10 cellular contexts compared by ENCODE assay signal in genomic region chr22:35561796-35562526, GRCh38. TPM values are rescaled to one million over a fixed set of nuclear protein-coding genes. Genes with fewer than 3 reads are reported as not detected.
A peak's percentile ranks its signal among the peaks of the same experiment; 100 is the strongest.
DNase-seq lines count a peak whose midpoint lies in the region; ATAC-seq and TF ChIP-seq lines count a peak whose summit lies in the region.
"Had no signal": no experiment of that assay in that cellular context is flagged by ENCODE, and none has a peak within 500 bp of the region (broad histone marks: within the 10 kb centered on the region; RNA-seq: fewer than 3 reads in every experiment).

No MANE protein-coding gene starts in this region.

- no peak overlapping the region for H2BK120ac ChIP-seq in neuronal stem cell (ENCODE audit: low read depth, low read length)

- H3K9me3 ChIP-seq in neuronal stem cell (replicated peaks in 1 of 2; ENCODE audit: control insufficient read depth in 2 of 2, insufficient read depth in 1 of 2, low read depth in 1 of 2, low read length in 2 of 2) (no peaks in the 10 kb centered on the region), T-helper 17 cell (ENCODE audit: control insufficient read depth, low read length, poor library complexity, severe bottlenecking) (no peaks in the 10 kb centered on the region), esophagus muscularis mucosa (no peaks in the 10 kb centered on the region)

- H3K27me3 ChIP-seq in neuronal stem cell (ENCODE audit: control insufficient read depth in 3 of 3, insufficient read depth in 3 of 3, low read depth in 1 of 3, low read length in 3 of 3) (peaks cover 0 to 19% (median 0%) of the 10 kb centered on the region in 3 experiments), esophagus muscularis mucosa (no peaks in the 10 kb centered on the region)

- peaks cover 54% of the 10 kb centered on the region for H3K27me3 Mint-ChIP-seq in T-helper 17 cell

- H3K27ac ChIP-seq in neuronal stem cell (replicated peaks; ENCODE audit: low read length) (no peak overlapping the region), esophagus muscularis mucosa (replicated peaks in 1 of 4) (no peak overlapping the region)

- peaks cover 4% of the 10 kb centered on the region for H3K36me3 Mint-ChIP-seq in T-helper 17 cell (ENCODE audit: low read depth)

- no peaks in the 10 kb centered on the region for H3K79me1 ChIP-seq in neuronal stem cell (ENCODE audit: low read depth, low read length)

- peak overlapping the region; percentile 9 for H3K9ac ChIP-seq in neuronal stem cell (ENCODE audit: low read depth, low read length, poor library complexity)

- H3K4me3 ChIP-seq in neuronal stem cell (ENCODE audit: low read length in 2 of 2) (no peak overlapping the region), esophagus muscularis mucosa (no peak overlapping the region)

- H4K91ac ChIP-seq in neuronal stem cell (ENCODE audit: low read depth, low read length, poor library complexity): no peak overlapping the region

- intact Hi-C loops in esophagus muscularis mucosa (cut with DNase I): no loop called here

- WGBS in neuronal stem cell (ENCODE audit: extremely low coverage in 2 of 2, insufficient read length in 2 of 2, insufficient replicate concordance in 1 of 2), 2 donors: no CpG with 5 or more reads among the region's 20 CpGs
- WGBS in esophagus muscularis mucosa: 91% methylated on average over 20 of the region's 20 CpGs

- ATAC-seq in T-helper 17 cell: no peak
- no peak for ATAC-seq in HG03521 (IDR thresholded peaks at IDR 0.05; ENCODE audit: unreplicated experiment)

- H3K4me1 ChIP-seq in neuronal stem cell (ENCODE audit: control insufficient read depth in 2 of 2, insufficient read depth in 1 of 2, low read depth in 1 of 2, low read length in 2 of 2) (peaks cover 5 to 7% of the 10 kb centered on the region in 2 donors), esophagus muscularis mucosa (peaks cover 19 to 32% (median 24%) of the 10 kb centered on the region in 4 donors)

- no peak overlapping the region for H3K23ac ChIP-seq in neuronal stem cell (ENCODE audit: low read depth, low read length, poor library complexity)

- no peak overlapping the region for H3K4me2 ChIP-seq in neuronal stem cell (ENCODE audit: insufficient read depth, low read length, poor library complexity, severe bottlenecking)

- H3K4ac ChIP-seq in neuronal stem cell (ENCODE audit: low read length): no peak overlapping the region

- H4K8ac ChIP-seq in neuronal stem cell (ENCODE audit: low read depth, low read length): no peak overlapping the region

- TF ChIP-seq POLR2A in esophagus muscularis mucosa (IDR thresholded peaks at IDR 0.05; ENCODE audit: low read depth): no peak

- peak overlapping the region; percentile 45 for H2BK15ac ChIP-seq in neuronal stem cell (ENCODE audit: low read length)

- H2AFZ ChIP-seq in neuronal stem cell (ENCODE audit: low read length): no peak overlapping the region

- no peak for TF ChIP-seq EP300 in esophagus muscularis mucosa (IDR thresholded peaks at IDR 0.05)

- peak; percentile 84 for DNase-seq in EH (ENCODE audit: low read depth)
- DNase-seq in LHCN-M2 (ENCODE audit: low read depth): peak; percentile 68
- DNase-seq in amniotic epithelial cell (ENCODE audit: low read depth): peak; percentile 85
- no peak for DNase-seq in neuronal stem cell (ENCODE audit: low spot score)
- no peak for DNase-seq in T-helper 17 cell
- DNase-seq in esophagus muscularis mucosa (ENCODE audit: extremely low spot score): no peak
- no peak for DNase-seq in NCI-H2227 treated with DMSO at 0.1 percent for 48 hours (lab: John Stamatoyannopoulos, UW)
- DNase-seq: activated CD4-positive, alpha-beta T cell treated with anti-CD3 and anti-CD28 coated beads for 1 hour; small intestine had no signal

- no peak overlapping the region for H2BK12ac ChIP-seq in neuronal stem cell (ENCODE audit: low read length)

- no peak overlapping the region for H3K14ac ChIP-seq in neuronal stem cell (ENCODE audit: low read length)

- H3K18ac ChIP-seq in neuronal stem cell (ENCODE audit: low read length): peak overlapping the region; percentile 60

- peak overlapping the region; percentile 29 for H2BK5ac ChIP-seq in neuronal stem cell (ENCODE audit: low read length)

- H3K27ac Mint-ChIP-seq in T-helper 17 cell: no peak overlapping the region

- H3K4me3 Mint-ChIP-seq in T-helper 17 cell: no peak overlapping the region

- H2AK5ac ChIP-seq in neuronal stem cell (ENCODE audit: low read depth, low read length): peak overlapping the region; percentile 30

- TF ChIP-seq CTCF in esophagus muscularis mucosa (IDR thresholded peaks at IDR 0.05): no peak

- H3K36me3 ChIP-seq in neuronal stem cell (replicated peaks in 1 of 2; ENCODE audit: control insufficient read depth in 2 of 2, insufficient read depth in 2 of 2, low read length in 2 of 2): no peaks in the 10 kb centered on the region
- H3K36me3 ChIP-seq in esophagus muscularis mucosa: no peaks in the 10 kb centered on the region

- peaks cover 6% of the 10 kb centered on the region for H3K4me1 Mint-ChIP-seq in T-helper 17 cell

RNA-seq across cellular contexts. Expression of gene RASD2, which starts 21.3 kb away (rescaled TPM):
- total RNA-seq in LHCN-M2 (2014; rRNA removed) (0.19 and 0.23 TPM in 2 replicates), T-helper 17 cell (1 to 10 TPM in 1 of 2 donors, under 1 TPM in 1; 0.67 to 1.4 TPM), esophagus muscularis mucosa (10 to 100 TPM; 18.4 to 53.6 (median 31.7) TPM)
- polyA plus RNA-seq in LHCN-M2 (2012): 0.11 TPM
- 0.29 TPM for polyA plus RNA-seq in neuronal stem cell (2013, experiment 1 of 2)
- 0.28 TPM for polyA plus RNA-seq in neuronal stem cell (2013, experiment 2 of 2)

RNA-seq across cellular contexts. Expression of gene MB, which starts 55.2 kb away (rescaled TPM):
- not detected in 2 replicates for total RNA-seq in LHCN-M2 (2014; rRNA removed)
- polyA plus RNA-seq in LHCN-M2 (2012): not detected
- polyA plus RNA-seq in neuronal stem cell (2013, experiment 1 of 2): 0.26 TPM
- 0.19 TPM for polyA plus RNA-seq in neuronal stem cell (2013, experiment 2 of 2)
- not detected for total RNA-seq in T-helper 17 cell
- total RNA-seq in esophagus muscularis mucosa: 1 to 10 TPM in 1 of 4 donors, under 1 TPM in 1, not detected in 2; 0.63 to 3.0 TPM

Comparison
In these comparisons a context has a peak if more than half of its experiments do, and no peak if none do; other contexts are left out.
1. DNase-seq: peak in EH (single experiment), LHCN-M2 (single experiment) and amniotic epithelial cell (single experiment); none in neuronal stem cell (single experiment), T-helper 17 cell (0 of 3), esophagus muscularis mucosa (single experiment) and NCI-H2227 treated with DMSO at 0.1 percent for 48 hours (single experiment).
2. RNA of gene RASD2, which starts 21.3 kb away (total RNA-seq): 18.4 to 53.6 TPM in esophagus muscularis mucosa; 0.67 to 1.4 TPM in T-helper 17 cell and 0.19 to 0.23 TPM in LHCN-M2; every median in the first group is over 4 times any median in the second.